ENCODE assay signal across 8 cellular contexts in genomic region chr6:144585217-144585814, GRCh38.
DNase-seq lines count a peak whose midpoint lies in the region; ATAC-seq, FAIRE-seq and TF ChIP-seq lines count a peak whose summit lies in the region.

No MANE protein-coding gene starts in this region.

- H3K27ac ChIP-seq in CD4-positive, alpha-beta T cell (ENCODE audit: low read depth, low read length): no peak overlapping the region

- POLR2A ChIA-PET in CD4-positive, alpha-beta T cell (lab: Charles Lee): interaction anchor here (0.9 kb wide), 1 partner anchor 226 kb away, joined by 3 read pairs; no protein-coding TSS in a partner anchor

- ATAC-seq in CD4-positive, alpha-beta T cell (ENCODE audit: poor library complexity): no peak
- ATAC-seq in mucosa of descending colon (peak; percentile 43), HG03108 (IDR thresholded peaks at IDR 0.05; ENCODE audit: unreplicated experiment) (no peak), GM19463 (IDR thresholded peaks at IDR 0.05; ENCODE audit: unreplicated experiment) (no peak)

- no peaks in the 10 kb centered on the region for H3K9me3 Mint-ChIP-seq in CD4-positive, alpha-beta T cell
- no peaks in the 10 kb centered on the region for H3K9me3 Mint-ChIP-seq in HFFc6

- no peaks in the 10 kb centered on the region for H3K27me3 Mint-ChIP-seq in CD4-positive, alpha-beta T cell
- H3K27me3 Mint-ChIP-seq in HFFc6 (ENCODE audit: insufficient read depth): no peaks in the 10 kb centered on the region; the same call in 1 of the 2 replicates

- H3K36me3 Mint-ChIP-seq in CD4-positive, alpha-beta T cell (ENCODE audit: low read depth): peaks cover 32% of the 10 kb centered on the region
- H3K36me3 Mint-ChIP-seq in HFFc6 (ENCODE audit: low read depth): peaks cover 17% of the 10 kb centered on the region

- FAIRE-seq in colon (lab: Jason Lieb, UNC): peak; percentile 79

- no peaks in the 10 kb centered on the region for H3K9me3 ChIP-seq in CD4-positive, alpha-beta T cell (ENCODE audit: control insufficient read depth, low read length)
- H3K9me3 ChIP-seq in mucosa of descending colon: no peaks in the 10 kb centered on the region

- H3K27ac Mint-ChIP-seq in CD4-positive, alpha-beta T cell: no peak overlapping the region
- H3K27ac Mint-ChIP-seq in HFFc6: no peak overlapping the region

- H3K4me1 ChIP-seq in mucosa of descending colon (ENCODE audit: low read depth): peaks cover 6% of the 10 kb centered on the region

- peak; percentile 71 for TF ChIP-seq CTCF in CD4-positive, alpha-beta T cell (IDR thresholded peaks at IDR 0.05)
- peak; percentile 83 for TF ChIP-seq CTCF in HFFc6 (IDR thresholded peaks at IDR 0.05)
- peak; percentile 52 for TF ChIP-seq CTCF in mucosa of descending colon (IDR thresholded peaks at IDR 0.05)

- no peak for DNase-seq in CD4-positive, alpha-beta T cell
- DNase-seq in HFFc6 (peak; percentile 50), NOMO-1 treated with DMSO at 0.1 percent for 48 hours (lab: John Stamatoyannopoulos, UW; ENCODE audit: unreplicated experiment) (peak; percentile 67), mucosa of descending colon (peak in 1 of 3 donors; percentile 50), posterior cingulate gyrus (no peak)

- H3K4me3 ChIP-seq in mucosa of descending colon: no peak overlapping the region

- H3K36me3 ChIP-seq in mucosa of descending colon (ENCODE audit: low read depth): no peaks in the 10 kb centered on the region

- H3K27me3 ChIP-seq in CD4-positive, alpha-beta T cell (ENCODE audit: control insufficient read depth, insufficient read depth, low read length): no peaks in the 10 kb centered on the region

- H3K4me3 Mint-ChIP-seq in CD4-positive, alpha-beta T cell: no peak overlapping the region
- H3K4me3 Mint-ChIP-seq in HFFc6: no peak overlapping the region

- H3K4me1 Mint-ChIP-seq in CD4-positive, alpha-beta T cell (ENCODE audit: low read depth): peaks cover 35% of the 10 kb centered on the region
- H3K4me1 Mint-ChIP-seq in HFFc6 (ENCODE audit: low read depth): peaks cover 67% of the 10 kb centered on the region

- intact Hi-C loops in CD4-positive, alpha-beta T cell (cut with DNase I, micrococcal nuclease): loop anchor here (1.0 to 10.0 kb wide), 7 partner anchors 149 to 1049 kb away; no protein-coding TSS in a partner anchor
- intact Hi-C loops in mucosa of descending colon (cut with DNase I, micrococcal nuclease) (loop anchor here in 1 of 2 donors (10.0 kb wide), 1 partner anchor 629 kb away; no protein-coding TSS in a partner anchor), posterior cingulate gyrus (cut with DNase I) (loop anchor here (2.0 to 10.0 kb wide), 3 partner anchors 629 to 1119 kb away; no protein-coding TSS in a partner anchor)

- CTCF ChIA-PET in CD4-positive, alpha-beta T cell (lab: Charles Lee): no interaction called here

Comparison
In these comparisons a context has a peak if more than half of its experiments do, and no peak if none do; other contexts are left out.
1. DNase-seq: peak in HFFc6 (single experiment) and NOMO-1 treated with DMSO at 0.1 percent for 48 hours (single experiment); none in CD4-positive, alpha-beta T cell (0 of 10) and posterior cingulate gyrus (0 of 10).
2. Peak in every context shown above with its lines, with median percentiles within 50 percentile points of each other: CTCF ChIP-seq.